Comparison of ENCODE assay signal across 27 cellular contexts in the genomic region with DNA sequence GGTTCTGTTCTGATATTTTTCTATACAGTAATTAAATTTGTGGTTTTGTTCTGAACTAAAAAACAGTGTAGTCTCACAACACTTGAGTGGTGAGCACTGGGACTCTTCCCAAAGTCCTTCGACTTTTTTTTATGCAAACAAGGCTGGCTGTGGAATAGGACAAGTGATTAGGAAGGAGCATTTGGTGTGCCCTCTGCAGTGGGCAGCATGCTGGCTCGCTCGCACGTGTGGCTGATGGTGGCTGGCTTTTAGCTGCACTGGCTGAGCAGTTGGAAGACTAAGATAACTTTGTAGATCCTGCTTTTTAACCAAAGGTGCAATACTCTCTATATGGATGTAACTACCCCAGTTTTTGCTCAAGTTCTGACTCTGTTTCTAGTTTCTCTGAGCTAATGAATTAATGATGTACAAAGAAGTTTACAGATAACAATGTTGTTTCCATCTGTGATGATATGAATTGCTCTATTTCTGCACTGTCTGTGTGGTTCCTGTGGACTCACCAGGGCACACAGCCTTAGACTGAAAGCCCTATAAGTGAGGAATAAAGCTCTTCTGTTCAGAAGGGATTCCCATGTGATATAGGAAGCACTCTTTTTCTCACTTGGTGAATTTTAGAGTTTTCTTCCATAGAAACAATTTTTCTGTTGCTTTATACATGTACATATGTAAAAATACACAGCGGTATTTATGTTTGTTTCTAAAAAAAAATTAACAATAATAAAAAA.
A peak's percentile ranks its signal among the peaks of the same experiment; 100 is the strongest.
DNase-seq lines count a peak whose midpoint lies in the region; ATAC-seq and TF ChIP-seq lines count a peak whose summit lies in the region.
"Had no signal": no experiment of that assay in that cellular context is flagged by ENCODE, and none has a peak within 500 bp of the region (broad histone marks: within the 10 kb centered on the region; RNA-seq: fewer than 3 reads in every experiment).

No MANE protein-coding gene starts in this region.

- no peaks in the 10 kb centered on the region for H3K9me3 ChIP-seq in IMR-90 (ENCODE audit: control insufficient read depth, insufficient read depth, low read length)
- no peaks in the 10 kb centered on the region for H3K9me3 ChIP-seq in CD8-positive, alpha-beta T cell (ENCODE audit: low read length)
- H3K9me3 ChIP-seq: BLaER1, HAP-1 had no signal

- H3K4me1 Mint-ChIP-seq in nephron progenitor cell: peaks cover 64% of the 10 kb centered on the region
- peaks cover 7% of the 10 kb centered on the region for H3K4me1 Mint-ChIP-seq in CD8-positive, alpha-beta T cell (ENCODE audit: low read depth)

- no peak overlapping the region for H2BK20ac ChIP-seq in IMR-90 (ENCODE audit: low read depth, low read length)

- no peak overlapping the region for H2AK5ac ChIP-seq in IMR-90 (ENCODE audit: low read depth, low read length)

- peaks cover 71% of the 10 kb centered on the region for H4K20me1 ChIP-seq in IMR-90 (ENCODE audit: insufficient read depth, low read length)
- H4K20me1 ChIP-seq: BLaER1 had no signal

- TF ChIP-seq RAD21 in IMR-90 (IDR thresholded peaks at IDR 0.05; ENCODE audit: low read length): no peak

- H3K27me3 Mint-ChIP-seq in nephron progenitor cell (ENCODE audit: low read depth, poor library complexity): peaks cover 3% of the 10 kb centered on the region
- peaks cover 44% of the 10 kb centered on the region for H3K27me3 Mint-ChIP-seq in CD8-positive, alpha-beta T cell (ENCODE audit: low read depth)

- H3K79me1 ChIP-seq in IMR-90 (ENCODE audit: low read depth in 1 of 2, low read length in 2 of 2): peaks cover 48 to 88% of the 10 kb centered on the region in 2 experiments

- H3K23ac ChIP-seq in IMR-90 (ENCODE audit: low read depth, low read length): peak overlapping the region; percentile 42; the same call in 1 of the 2 replicates

- no peak overlapping the region for H2AK9ac ChIP-seq in IMR-90 (replicated peaks; ENCODE audit: low read depth, low read length, poor library complexity)

- in situ Hi-C loops in IMR-90 (cut with MboI; ENCODE audit: low sequenced_read_pairs): no loop called here

- no peak overlapping the region for H2AFZ ChIP-seq in IMR-90 (replicated peaks; ENCODE audit: low read length, poor library complexity)

- H3K4me3 Mint-ChIP-seq in nephron progenitor cell: no peak overlapping the region
- H3K4me3 Mint-ChIP-seq in CD8-positive, alpha-beta T cell: no peak overlapping the region
- H3K4me3 Mint-ChIP-seq: activated naive CD4-positive, alpha-beta T cell treated with anti-CD3 and anti-CD28 coated beads, Interleukin-2, amount 50 U/mL, for 24 hours; activated T-helper 17 cell treated with anti-CD3 and anti-CD28 coated beads, Interleukin-2, amount 50 U/mL, for 72 hours had no signal

- H3K56ac ChIP-seq in IMR-90 (ENCODE audit: extremely low read depth, insufficient read depth, low read length): no peak overlapping the region

- H2BK5ac ChIP-seq in IMR-90 (ENCODE audit: low read depth, low read length, poor library complexity, severe bottlenecking): no peak overlapping the region

- BruUV-seq in IMR-90 (replicated peaks; lab: Mats Ljungman, UMichigan): no TSS peak

- H4K91ac ChIP-seq in IMR-90 (ENCODE audit: insufficient read depth, low read depth, low read length): no peak overlapping the region

- no peak overlapping the region for H3K4ac ChIP-seq in IMR-90 (ENCODE audit: low read depth, low read length)

- H3K9me1 ChIP-seq in IMR-90 (ENCODE audit: insufficient read depth, low read length): peaks cover 27% of the 10 kb centered on the region

- peaks cover 20% of the 10 kb centered on the region for H3K4me1 ChIP-seq in IMR-90 (ENCODE audit: control insufficient read depth, insufficient read depth, low read length)
- H3K4me1 ChIP-seq in CD8-positive, alpha-beta T cell (ENCODE audit: insufficient read depth, low read length): peaks cover 4% of the 10 kb centered on the region
- H3K4me1 ChIP-seq: BLaER1 had no signal

- no peak overlapping the region for H4K5ac ChIP-seq in IMR-90 (ENCODE audit: low read depth, low read length)

- 33% methylated on average over 1 of the region's 5 CpGs; no CpG with 5 or more reads in 1 of the 2 experiments for WGBS in IMR-90 (ENCODE audit: extremely low coverage in 2 of 2, insufficient read length in 1 of 2), 2 experiments

- POLR2A ChIA-PET in IMR-90 (lab: Charles Lee; ENCODE audit: unreplicated experiment): no interaction called here
- POLR2A ChIA-PET in CD8-positive, alpha-beta T cell (lab: Charles Lee): interaction anchor here (0.5 kb wide), 1 partner anchor 1059 kb away, joined by 5 read pairs; no protein-coding TSS in a partner anchor

- no peak for TF ChIP-seq POLR2A in IMR-90 (IDR thresholded peaks at IDR 0.05; ENCODE audit: low read depth, low read length)

- no peak for ATAC-seq in IMR-90 (ENCODE audit: low read depth)
- no peak for ATAC-seq in CD8-positive, alpha-beta T cell
- ATAC-seq: activated T-helper 17 cell treated with anti-CD3 and anti-CD28 coated beads, Interleukin-2, amount 50 U/mL, for 72 hours; GM12878; PC-3; Right ventricle myocardium inferior had no signal

- H3K14ac ChIP-seq in IMR-90 (replicated peaks; ENCODE audit: low read depth, low read length): no peak overlapping the region

- H3K4me3 ChIP-seq in IMR-90 (ENCODE audit: insufficient read depth, low read depth, low read length): no peak overlapping the region
- no peak overlapping the region for H3K4me3 ChIP-seq in CD8-positive, alpha-beta T cell (ENCODE audit: low read depth, low read length)
- H3K4me3 ChIP-seq: BLaER1, GM12878, HAP-1, skin epidermis had no signal

- CTCF ChIA-PET in IMR-90 (lab: Yijun Ruan, JAX): interaction anchor here (0.6 to 0.7 kb wide), 2 partner anchors 423 to 538 kb away, joined by 3 to 4 read pairs; no protein-coding TSS in a partner anchor
- CTCF ChIA-PET in CD8-positive, alpha-beta T cell (lab: Charles Lee): no interaction called here

- H3K27ac Mint-ChIP-seq in nephron progenitor cell: peak overlapping the region; percentile 75
- no peak overlapping the region for H3K27ac Mint-ChIP-seq in CD8-positive, alpha-beta T cell
- H3K27ac Mint-ChIP-seq: activated naive CD4-positive, alpha-beta T cell treated with anti-CD3 and anti-CD28 coated beads, Interleukin-2, amount 50 U/mL, for 24 hours; activated T-helper 17 cell treated with anti-CD3 and anti-CD28 coated beads, Interleukin-2, amount 50 U/mL, for 72 hours had no signal

- H3K18ac ChIP-seq in IMR-90 (ENCODE audit: low read depth, low read length): no peak overlapping the region

- intact Hi-C loops in IMR-90 (cut with micrococcal nuclease): no loop called here
- intact Hi-C loops in CD8-positive, alpha-beta T cell (cut with DNase I, micrococcal nuclease): no loop called here

- peaks cover 4% of the 10 kb centered on the region; the same call in 1 of the 2 replicates for H3K36me3 ChIP-seq in IMR-90 (ENCODE audit: control insufficient read depth, insufficient read depth, low read length)
- no peaks in the 10 kb centered on the region for H3K36me3 ChIP-seq in CD8-positive, alpha-beta T cell (ENCODE audit: insufficient read depth, low read length)
- H3K36me3 ChIP-seq: BLaER1, HAP-1 had no signal

- H2BK120ac ChIP-seq in IMR-90 (ENCODE audit: low read depth, low read length): no peak overlapping the region

- H3K9ac ChIP-seq in IMR-90 (ENCODE audit: low read depth, low read length): no peak overlapping the region
- H3K9ac ChIP-seq: BLaER1 had no signal

- H3K9me3 Mint-ChIP-seq in nephron progenitor cell: no peaks in the 10 kb centered on the region
- H3K9me3 Mint-ChIP-seq in CD8-positive, alpha-beta T cell: no peaks in the 10 kb centered on the region
- H3K9me3 Mint-ChIP-seq: activated naive CD4-positive, alpha-beta T cell treated with anti-CD3 and anti-CD28 coated beads, Interleukin-2, amount 50 U/mL, for 24 hours; activated T-helper 17 cell treated with anti-CD3 and anti-CD28 coated beads, Interleukin-2, amount 50 U/mL, for 72 hours had no signal

- H2BK15ac ChIP-seq in IMR-90 (ENCODE audit: low read depth, low read length): no peak overlapping the region

- peak overlapping the region; percentile 19; the same call in 1 of the 2 replicates for H3K27ac ChIP-seq in IMR-90 (ENCODE audit: insufficient read depth, low read length)
- no peak overlapping the region for H3K27ac ChIP-seq in CD8-positive, alpha-beta T cell (ENCODE audit: low read depth, low read length)
- H3K27ac ChIP-seq: BLaER1, HL-60, skin epidermis had no signal

- TF ChIP-seq CTCF in IMR-90 (conservative IDR thresholded peaks at IDR 0.05; ENCODE audit: low read depth, low read length) (no peak), nephron progenitor cell (IDR thresholded peaks at IDR 0.05) (no peak)
- TF ChIP-seq CTCF in CD8-positive, alpha-beta T cell (IDR thresholded peaks at IDR 0.05): no peak

- dilution Hi-C loops in IMR-90 (cut with HindIII; ENCODE audit: low sequenced_read_pairs, unreplicated experiment): no loop called here

- H4K8ac ChIP-seq in IMR-90 (ENCODE audit: low read depth in 2 of 2, low read length in 2 of 2): no peak overlapping the region

- no peak overlapping the region for H3K4me2 ChIP-seq in IMR-90 (ENCODE audit: low read depth, low read length)
- H3K4me2 ChIP-seq: BLaER1 had no signal

- peaks cover 8% of the 10 kb centered on the region for H3K36me3 Mint-ChIP-seq in nephron progenitor cell (ENCODE audit: low read depth)
- H3K36me3 Mint-ChIP-seq in CD8-positive, alpha-beta T cell: no peaks in the 10 kb centered on the region
- H3K36me3 Mint-ChIP-seq: activated naive CD4-positive, alpha-beta T cell treated with anti-CD3 and anti-CD28 coated beads, Interleukin-2, amount 50 U/mL, for 24 hours had no signal

- no peaks in the 10 kb centered on the region for H3K27me3 ChIP-seq in IMR-90 (ENCODE audit: control insufficient read depth, insufficient read depth, low read length)
- H3K27me3 ChIP-seq in CD8-positive, alpha-beta T cell (ENCODE audit: insufficient read depth, low read length): peaks cover 10% of the 10 kb centered on the region
- H3K27me3 ChIP-seq: BLaER1, dorsolateral prefrontal cortex had no signal

- DNase-seq in COLO829 (ENCODE audit: low spot score) (peak; percentile 69), IMR-90 (no peak), epidermal melanocyte (ENCODE audit: insufficient read length, low spot score) (peak; percentile 38), nephron progenitor cell (no peak), SHP77 treated with DMSO at 0.1 percent for 48 hours (lab: John Stamatoyannopoulos, UW) (no peak), NCI-H1417 treated with DMSO at 0.1 percent for 48 hours (lab: John Stamatoyannopoulos, UW) (no peak), dedifferentiated amniotic fluid mesenchymal stem cell (ENCODE audit: extremely low spot score) (no peak)
- DNase-seq in CD8-positive, alpha-beta T cell: no peak
- DNase-seq: activated CD4-positive, alpha-beta T cell treated with anti-CD3 and anti-CD28 coated beads, Interleukin-2, amount 50 U/mL, for 48 hours; activated CD4-positive, CD25-positive, alpha-beta regulatory T cell; activated CD8-positive, alpha-beta memory T cell treated with anti-CD3 and anti-CD28 coated beads, Interleukin-2, amount 50 U/mL, for 48 hours; Calu3; DND-41; NCI-H1105; NCI-H2081 treated with DMSO at 0.1 percent for 48 hours; NCI-H446 treated with DMSO at 0.1 percent for 48 hours; PC-3; stimulated activated CD4-positive, alpha-beta T cell treated with anti-CD3 and anti-CD28 coated beads, Interleukin-1b, Interleukin-23, amount 100 ng/mL, for 48 hours had no signal

Comparison
In these comparisons a context has a peak if more than half of its experiments do, and no peak if none do; other contexts are left out.
1. DNase-seq: peak in COLO829 (single experiment) and epidermal melanocyte (single experiment); none in IMR-90 (single experiment), nephron progenitor cell (single experiment), SHP77 treated with DMSO at 0.1 percent for 48 hours (single experiment), NCI-H1417 treated with DMSO at 0.1 percent for 48 hours (single experiment), CD8-positive, alpha-beta T cell (0 of 7) and dedifferentiated amniotic fluid mesenchymal stem cell (single experiment).